Comparison of ENCODE assay signal across 8 cellular contexts in the genomic region with DNA sequence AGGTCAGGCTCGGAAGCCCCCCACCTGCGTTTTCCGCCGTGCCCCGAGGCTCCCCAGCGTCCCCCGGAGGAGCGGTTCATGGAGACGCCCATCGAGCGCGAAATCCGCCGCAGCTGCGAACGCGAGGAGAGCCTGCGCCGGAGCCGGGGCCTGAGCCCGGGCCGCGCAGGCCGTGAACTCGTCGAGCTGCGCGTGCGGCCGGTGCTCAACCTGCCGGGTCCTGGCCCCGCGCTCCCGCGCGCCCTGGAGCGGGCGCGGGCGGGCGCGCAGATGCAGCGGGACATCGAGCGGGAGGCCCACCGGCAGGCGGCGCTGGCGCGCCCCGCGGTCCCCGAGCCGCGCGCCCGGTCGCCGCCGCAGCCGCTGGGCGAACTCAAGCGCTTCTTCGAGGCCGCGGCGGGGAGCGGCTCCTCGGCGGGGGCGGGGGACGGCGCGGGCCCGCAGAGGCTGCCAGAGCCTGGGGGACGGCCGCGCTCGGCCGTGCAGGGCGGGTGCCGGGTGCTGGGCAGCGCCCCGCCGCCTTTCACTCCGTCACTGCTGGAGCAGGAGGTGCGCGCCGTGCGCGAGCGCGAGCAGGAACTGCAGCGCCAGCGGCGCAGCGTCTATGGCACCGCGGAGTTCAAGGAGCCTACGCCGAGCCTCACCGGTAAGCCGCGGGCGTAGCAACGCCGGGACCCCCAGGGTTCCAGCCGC. TPM values are rescaled to one million over a fixed set of nuclear protein-coding genes. Genes with fewer than 3 reads are reported as not detected.
DNase-seq lines count a peak whose midpoint lies in the region; ATAC-seq and TF ChIP-seq lines count a peak whose summit lies in the region.

No MANE protein-coding gene starts in this region.

- H3K4me3 ChIP-seq in HL-60 (replicated peaks; ENCODE audit: insufficient read depth, low read length) (peak overlapping the region; percentile 43), foreskin fibroblast (ENCODE audit: low read depth in 1 of 2, low read length in 2 of 2) (peak overlapping the region; percentile 71 to 80), neural progenitor cell (peak overlapping the region; percentile 45)

- H3K27me3 ChIP-seq in HL-60 (ENCODE audit: insufficient read depth, poor library complexity, severe bottlenecking) (peaks cover 2% of the 10 kb centered on the region), neural progenitor cell (peaks cover 83% of the 10 kb centered on the region)

- peak overlapping the region; percentile 92 for H2AFZ ChIP-seq in neural progenitor cell (replicated peaks)

- H3K27ac Mint-ChIP-seq in neural progenitor cell, result no peak overlapping the region

- no peaks in the 10 kb centered on the region for H4K20me1 ChIP-seq in neural progenitor cell (ENCODE audit: low read depth)

- peak overlapping the region; percentile 95 for H3K4me2 ChIP-seq in neural progenitor cell

- H3K36me3 Mint-ChIP-seq in neural progenitor cell, result no peaks in the 10 kb centered on the region

- H3K27ac ChIP-seq in HL-60 (replicated peaks) (peak overlapping the region; percentile 31), neural progenitor cell (no peak overlapping the region), substantia nigra (ENCODE audit: low read depth, low read length, poor library complexity, severe bottlenecking) (peak overlapping the region; percentile 97)

- peaks cover 23% of the 10 kb centered on the region for H3F3A ChIP-seq in neural progenitor cell (ENCODE audit: low read depth)

- peak overlapping the region; percentile 95 for H3K4me3 Mint-ChIP-seq in neural progenitor cell

- peaks cover 6% of the 10 kb centered on the region for H3K4me1 ChIP-seq in neural progenitor cell

- no peaks in the 10 kb centered on the region for H3K36me3 ChIP-seq in neural progenitor cell

- H3K79me2 ChIP-seq in neural progenitor cell (ENCODE audit: low read depth), result no peaks in the 10 kb centered on the region

- peak; percentile 44 for ATAC-seq in GM18870 (IDR thresholded peaks at IDR 0.05; ENCODE audit: unreplicated experiment)

- TF ChIP-seq CTCF in HL-60 (IDR thresholded peaks at IDR 0.05; ENCODE audit: insufficient read depth, low read length) (peak; percentile 28), foreskin fibroblast (IDR thresholded peaks at IDR 0.05; ENCODE audit: low read depth, low read length) (peak; percentile 7), neural progenitor cell (IDR thresholded peaks at IDR 0.05) (peak; percentile 41)

- H3K9ac ChIP-seq in neural progenitor cell, result no peak overlapping the region

- H3K9me3 ChIP-seq in neural progenitor cell (ENCODE audit: low read depth), result no peaks in the 10 kb centered on the region

- no peaks in the 10 kb centered on the region for H3K9me3 Mint-ChIP-seq in neural progenitor cell

- peaks cover 17% of the 10 kb centered on the region for H3K27me3 Mint-ChIP-seq in neural progenitor cell (ENCODE audit: insufficient read depth, low read depth)

- peaks cover 10% of the 10 kb centered on the region for H3K4me1 Mint-ChIP-seq in neural progenitor cell

- peak; percentile 89 for DNase-seq in AG20443 (ENCODE audit: low spot score)
- peak in 1 of 2 experiments; percentile 77 for DNase-seq in HL-60 (ENCODE audit: low read depth in 1 of 2, low spot score in 1 of 2)
- peak; percentile 88 for DNase-seq in RKO (ENCODE audit: low spot score)
- DNase-seq in activated gamma-delta T cell treated with Interleukin-2 at 50 U/mL for 16 hours, result peak; percentile 67
- DNase-seq in foreskin fibroblast, result peak; percentile 78 to 93
- DNase-seq in neural progenitor cell (ENCODE audit: low spot score), result peak; percentile 92
- DNase-seq in substantia nigra (lab: John Stamatoyannopoulos, UW), result peak in 47 of 49 donors; percentile 24 to 86 (median 65)

RNA-seq across cellular contexts. Expression of a gene that starts 0.8 kb away (rescaled TPM):
- total RNA-seq in neural progenitor cell (ENCODE audit: low replicate concordance), result 0.68 TPM in 1 of 2 replicates, not detected in the other

RNA-seq across cellular contexts. Expression of a gene that starts 11.5 kb away (rescaled TPM):
- total RNA-seq in neural progenitor cell (ENCODE audit: low replicate concordance), result 4.0 TPM in 1 of 2 replicates, not detected in the other

RNA-seq across cellular contexts. Expression of a gene that starts 12.2 kb away (rescaled TPM):
- not detected in 2 replicates for total RNA-seq in neural progenitor cell (ENCODE audit: low replicate concordance)

RNA-seq across cellular contexts. Expression of a gene that starts 17.2 kb away (rescaled TPM):
- total RNA-seq in neural progenitor cell (ENCODE audit: low replicate concordance), result 22.1 and 53.0 TPM in 2 replicates

RNA-seq across cellular contexts. Expression of a gene that starts 41.8 kb away (rescaled TPM):
- total RNA-seq in neural progenitor cell (ENCODE audit: low replicate concordance), result 1.2 and 3.3 TPM in 2 replicates
